In the genomic region with DNA sequence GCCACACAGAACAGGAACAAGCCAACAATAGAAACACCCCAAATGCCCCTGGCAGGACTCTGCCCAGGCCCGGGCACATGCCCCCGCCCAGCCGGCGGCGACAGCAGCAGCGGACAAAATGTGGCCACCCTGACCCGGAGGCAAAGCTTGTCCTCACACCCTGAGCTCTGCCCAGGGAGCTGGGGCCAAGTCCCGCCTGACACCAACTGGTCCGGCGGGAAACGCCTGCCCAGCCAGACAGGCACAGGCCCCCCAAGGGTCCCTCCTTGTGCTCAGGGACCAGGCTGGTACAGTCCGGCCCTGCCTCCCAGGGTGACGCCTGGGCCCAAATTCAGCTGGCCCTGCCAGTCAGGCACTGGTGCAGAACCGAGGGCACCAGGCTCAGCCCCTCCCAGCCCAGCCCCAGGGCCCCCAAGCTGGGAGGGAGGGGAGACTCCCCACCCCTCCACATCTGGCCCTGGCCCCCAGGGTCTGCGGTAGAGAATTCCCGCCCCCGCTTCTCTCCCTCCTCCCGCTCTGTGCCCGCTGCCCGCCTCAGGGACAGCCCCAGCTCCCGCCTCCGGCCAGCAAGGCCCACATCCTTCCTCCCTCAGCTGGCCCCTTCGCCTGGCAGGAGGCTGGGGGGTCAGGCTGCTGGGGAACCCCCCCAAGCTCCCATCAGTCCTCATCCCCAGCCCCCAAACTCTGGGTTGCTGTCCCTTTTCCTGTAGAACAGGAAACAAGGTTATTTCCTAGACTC, we compare ENCODE assay signal across 8 cellular contexts. TPM values are rescaled to one million over a fixed set of nuclear protein-coding genes. Genes with fewer than 3 reads are reported as not detected.
DNase-seq lines count a peak whose midpoint lies in the region; ATAC-seq and TF ChIP-seq lines count a peak whose summit lies in the region.

No MANE protein-coding gene starts in this region.

- ATAC-seq in sciatic nerve, result peak; percentile 35
- ATAC-seq in GM19351 (IDR thresholded peaks at IDR 0.05; ENCODE audit: unreplicated experiment), result no peak

- CTCF ChIA-PET in AG04449 (lab: Yijun Ruan, JAX), result interaction anchor here (0.7 to 20.5 kb wide), 14 partner anchors 11 to 306 kb away, joined by 3 to 689 read pairs (median 5); no protein-coding TSS in a partner anchor

- intact Hi-C loops in adrenal gland (cut with DNase I) (loop anchor here (2.0 to 5.0 kb wide), 3 partner anchors 45 to 205 kb away; no protein-coding TSS in a partner anchor), sciatic nerve (cut with DNase I) (loop anchor here (5.0 kb wide), 1 partner anchor 35 kb away; no protein-coding TSS in a partner anchor)

- H3K27ac ChIP-seq in adrenal gland (peak overlapping the region; percentile 84 to 96 (median 88)), right atrium auricular region (peak overlapping the region; percentile 97 to 98)

- H3K36me3 ChIP-seq in H7 (replicated peaks; ENCODE audit: control insufficient read depth, insufficient read depth, low read length) (no peaks in the 10 kb centered on the region; the same call in 1 of the 2 replicates), adrenal gland (replicated peaks in 1 of 2) (no peaks in the 10 kb centered on the region), right atrium auricular region (no peaks in the 10 kb centered on the region)

- no peaks in the 10 kb centered on the region for H3K9me3 ChIP-seq in adrenal gland (replicated peaks in 1 of 3)
- H3K9me3 ChIP-seq in right atrium auricular region, result no peaks in the 10 kb centered on the region

- no peak for TF ChIP-seq POLR2A in adrenal gland (IDR thresholded peaks at IDR 0.05)

- H3K27me3 ChIP-seq in H7 (ENCODE audit: control insufficient read depth, insufficient read depth, low read length) (no peaks in the 10 kb centered on the region), adrenal gland (no peaks in the 10 kb centered on the region), right atrium auricular region (no peaks in the 10 kb centered on the region)

- peaks cover 51 to 58% of the 10 kb centered on the region in 2 donors for H3K4me1 ChIP-seq in adrenal gland (replicated peaks in 1 of 2)
- H3K4me1 ChIP-seq in right atrium auricular region, result peaks cover 0 to 79% of the 10 kb centered on the region in 2 donors

- WGBS in adrenal gland, 4 donors, result 0 to 3% (median 2%) methylated on average over 2 to 23 of the region's 23 CpGs

- POLR2A ChIA-PET in AG04449 (lab: Yijun Ruan, JAX), result interaction anchor here (0.6 to 1.8 kb wide), 4 partner anchors 41 to 302 kb away, joined by 3 to 9 read pairs (median 6); a partner anchor contains a TSS

- TF ChIP-seq CTCF in AG04449 (IDR thresholded peaks at IDR 0.05; ENCODE audit: insufficient read depth, low read length, missing control alignments) (no peak), adrenal gland (IDR thresholded peaks at IDR 0.05) (no peak), right atrium auricular region (IDR thresholded peaks at IDR 0.05) (no peak), GM10266 (IDR thresholded peaks at IDR 0.05; ENCODE audit: control insufficient read depth, insufficient read depth, low read depth, missing control alignments) (no peak)

- peak overlapping the region; percentile 87 for H3K4me3 ChIP-seq in AG04449 (ENCODE audit: low read depth, low read length)
- peak overlapping the region; percentile 96 for H3K4me3 ChIP-seq in H7 (ENCODE audit: insufficient read depth, low read depth, low read length)
- peak overlapping the region; percentile 22 to 95 (median 75) for H3K4me3 ChIP-seq in adrenal gland
- H3K4me3 ChIP-seq in right atrium auricular region, result peak overlapping the region; percentile 89 to 92

- DNase-seq in AG04449 (ENCODE audit: low read depth, low spot score) (no peak), H7 (peak; percentile 80), adrenal gland (peak in 6 of 7 donors; percentile 55 to 74 (median 60)), right atrium auricular region (ENCODE audit: low spot score) (no peak), sciatic nerve (ENCODE audit: low spot score) (peak; percentile 82), GM10266 (ENCODE audit: extremely low spot score) (no peak), GOT3 (lab: John Stamatoyannopoulos, UW) (no peak)

RNA-seq across cellular contexts. Expression of a gene that starts 2.0 kb away (rescaled TPM):
- 8.8 and 11.2 TPM in 2 replicates for total RNA-seq in H7 (2014; rRNA removed; shearing (Covaris generic))
- total RNA-seq in adrenal gland (100 to 1,000 TPM in 1 of 8 donors, 10 to 100 TPM in 7; 43.9 to 111 (median 71.8) TPM), right atrium auricular region (10 to 100 TPM; 23.5 to 35.0 TPM), sciatic nerve (61.9 TPM)
- polyA plus RNA-seq in adrenal gland, result 10 to 100 TPM; 10.4 to 98.5 (median 27.0) TPM

RNA-seq across cellular contexts. Expression of a gene that starts 33.0 kb away (rescaled TPM):
- 0.07 and 0.30 TPM in 2 replicates for total RNA-seq in H7 (2014; rRNA removed; shearing (Covaris generic))
- 10 to 100 TPM in 4 of 8 donors, 1 to 10 TPM in 4; 4.7 to 16.0 (median 10.4) TPM for total RNA-seq in adrenal gland
- polyA plus RNA-seq in adrenal gland, result 10 to 100 TPM in 2 of 3 donors, 1 to 10 TPM in 1; 6.0 to 51.9 (median 11.3) TPM
- 10 to 100 TPM in 1 of 2 donors, 1 to 10 TPM in 1; 5.7 to 19.8 TPM for total RNA-seq in right atrium auricular region
- 15.3 TPM for total RNA-seq in sciatic nerve

Comparison
In these comparisons a context has a peak if more than half of its experiments do, and no peak if none do; other contexts are left out.
1. DNase-seq: peak in H7 (single experiment), adrenal gland (6 of 7) and sciatic nerve (single experiment); none in AG04449 (single experiment), right atrium auricular region (single experiment), GM10266 (single experiment) and GOT3 (single experiment).
2. Peak in every context shown above with its lines, with median percentiles within 50 percentile points of each other: H3K4me3 ChIP-seq.